1 cellular context compared by ENCODE assay signal in the genomic region with DNA sequence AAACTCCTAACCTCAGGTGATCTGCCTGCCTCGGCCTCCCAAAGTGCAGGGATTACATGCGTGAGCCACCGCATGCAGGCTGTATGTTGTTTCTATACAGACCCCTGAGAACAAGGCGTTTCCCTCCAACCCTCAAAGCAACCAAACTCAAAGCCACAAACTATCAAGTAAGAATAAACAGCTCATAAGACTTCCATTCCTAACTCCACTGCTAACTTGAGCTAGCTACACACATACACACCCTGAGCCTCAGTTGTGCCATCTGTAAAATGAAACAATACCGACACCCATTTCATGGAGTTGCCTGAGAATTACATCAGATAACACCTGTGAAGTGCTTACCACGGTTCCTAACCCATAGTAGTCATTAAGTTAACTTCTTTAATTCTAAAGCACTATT.
TF ChIP-seq lines count a peak whose summit lies in the region.

No MANE protein-coding gene starts in this region.

TF ChIP-seq in GM23338, 12 proteins besides CTCF, POLR2A, EP300 and RAD21 (continued from another document):
- TF ChIP-seq, protein P1, sequence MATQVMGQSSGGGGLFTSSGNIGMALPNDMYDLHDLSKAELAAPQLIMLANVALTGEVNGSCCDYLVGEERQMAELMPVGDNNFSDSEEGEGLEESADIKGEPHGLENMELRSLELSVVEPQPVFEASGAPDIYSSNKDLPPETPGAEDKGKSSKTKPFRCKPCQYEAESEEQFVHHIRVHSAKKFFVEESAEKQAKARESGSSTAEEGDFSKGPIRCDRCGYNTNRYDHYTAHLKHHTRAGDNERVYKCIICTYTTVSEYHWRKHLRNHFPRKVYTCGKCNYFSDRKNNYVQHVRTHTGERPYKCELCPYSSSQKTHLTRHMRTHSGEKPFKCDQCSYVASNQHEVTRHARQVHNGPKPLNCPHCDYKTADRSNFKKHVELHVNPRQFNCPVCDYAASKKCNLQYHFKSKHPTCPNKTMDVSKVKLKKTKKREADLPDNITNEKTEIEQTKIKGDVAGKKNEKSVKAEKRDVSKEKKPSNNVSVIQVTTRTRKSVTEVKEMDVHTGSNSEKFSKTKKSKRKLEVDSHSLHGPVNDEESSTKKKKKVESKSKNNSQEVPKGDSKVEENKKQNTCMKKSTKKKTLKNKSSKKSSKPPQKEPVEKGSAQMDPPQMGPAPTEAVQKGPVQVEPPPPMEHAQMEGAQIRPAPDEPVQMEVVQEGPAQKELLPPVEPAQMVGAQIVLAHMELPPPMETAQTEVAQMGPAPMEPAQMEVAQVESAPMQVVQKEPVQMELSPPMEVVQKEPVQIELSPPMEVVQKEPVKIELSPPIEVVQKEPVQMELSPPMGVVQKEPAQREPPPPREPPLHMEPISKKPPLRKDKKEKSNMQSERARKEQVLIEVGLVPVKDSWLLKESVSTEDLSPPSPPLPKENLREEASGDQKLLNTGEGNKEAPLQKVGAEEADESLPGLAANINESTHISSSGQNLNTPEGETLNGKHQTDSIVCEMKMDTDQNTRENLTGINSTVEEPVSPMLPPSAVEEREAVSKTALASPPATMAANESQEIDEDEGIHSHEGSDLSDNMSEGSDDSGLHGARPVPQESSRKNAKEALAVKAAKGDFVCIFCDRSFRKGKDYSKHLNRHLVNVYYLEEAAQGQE (IDR thresholded peaks at IDR 0.05; ENCODE audit: unreplicated experiment), result no peak
- TF ChIP-seq EZH2phosphoT487 (IDR thresholded peaks at IDR 0.05; ENCODE audit: unreplicated experiment) (no peak), JUNB (IDR thresholded peaks at IDR 0.05; ENCODE audit: unreplicated experiment) (no peak), EZH2 (IDR thresholded peaks at IDR 0.05; ENCODE audit: low read depth, unreplicated experiment) (no peak), ZNF114 (CRISPR knock-in tag; IDR thresholded peaks at IDR 0.05) (no peak)
- TF ChIP-seq, protein P2, sequence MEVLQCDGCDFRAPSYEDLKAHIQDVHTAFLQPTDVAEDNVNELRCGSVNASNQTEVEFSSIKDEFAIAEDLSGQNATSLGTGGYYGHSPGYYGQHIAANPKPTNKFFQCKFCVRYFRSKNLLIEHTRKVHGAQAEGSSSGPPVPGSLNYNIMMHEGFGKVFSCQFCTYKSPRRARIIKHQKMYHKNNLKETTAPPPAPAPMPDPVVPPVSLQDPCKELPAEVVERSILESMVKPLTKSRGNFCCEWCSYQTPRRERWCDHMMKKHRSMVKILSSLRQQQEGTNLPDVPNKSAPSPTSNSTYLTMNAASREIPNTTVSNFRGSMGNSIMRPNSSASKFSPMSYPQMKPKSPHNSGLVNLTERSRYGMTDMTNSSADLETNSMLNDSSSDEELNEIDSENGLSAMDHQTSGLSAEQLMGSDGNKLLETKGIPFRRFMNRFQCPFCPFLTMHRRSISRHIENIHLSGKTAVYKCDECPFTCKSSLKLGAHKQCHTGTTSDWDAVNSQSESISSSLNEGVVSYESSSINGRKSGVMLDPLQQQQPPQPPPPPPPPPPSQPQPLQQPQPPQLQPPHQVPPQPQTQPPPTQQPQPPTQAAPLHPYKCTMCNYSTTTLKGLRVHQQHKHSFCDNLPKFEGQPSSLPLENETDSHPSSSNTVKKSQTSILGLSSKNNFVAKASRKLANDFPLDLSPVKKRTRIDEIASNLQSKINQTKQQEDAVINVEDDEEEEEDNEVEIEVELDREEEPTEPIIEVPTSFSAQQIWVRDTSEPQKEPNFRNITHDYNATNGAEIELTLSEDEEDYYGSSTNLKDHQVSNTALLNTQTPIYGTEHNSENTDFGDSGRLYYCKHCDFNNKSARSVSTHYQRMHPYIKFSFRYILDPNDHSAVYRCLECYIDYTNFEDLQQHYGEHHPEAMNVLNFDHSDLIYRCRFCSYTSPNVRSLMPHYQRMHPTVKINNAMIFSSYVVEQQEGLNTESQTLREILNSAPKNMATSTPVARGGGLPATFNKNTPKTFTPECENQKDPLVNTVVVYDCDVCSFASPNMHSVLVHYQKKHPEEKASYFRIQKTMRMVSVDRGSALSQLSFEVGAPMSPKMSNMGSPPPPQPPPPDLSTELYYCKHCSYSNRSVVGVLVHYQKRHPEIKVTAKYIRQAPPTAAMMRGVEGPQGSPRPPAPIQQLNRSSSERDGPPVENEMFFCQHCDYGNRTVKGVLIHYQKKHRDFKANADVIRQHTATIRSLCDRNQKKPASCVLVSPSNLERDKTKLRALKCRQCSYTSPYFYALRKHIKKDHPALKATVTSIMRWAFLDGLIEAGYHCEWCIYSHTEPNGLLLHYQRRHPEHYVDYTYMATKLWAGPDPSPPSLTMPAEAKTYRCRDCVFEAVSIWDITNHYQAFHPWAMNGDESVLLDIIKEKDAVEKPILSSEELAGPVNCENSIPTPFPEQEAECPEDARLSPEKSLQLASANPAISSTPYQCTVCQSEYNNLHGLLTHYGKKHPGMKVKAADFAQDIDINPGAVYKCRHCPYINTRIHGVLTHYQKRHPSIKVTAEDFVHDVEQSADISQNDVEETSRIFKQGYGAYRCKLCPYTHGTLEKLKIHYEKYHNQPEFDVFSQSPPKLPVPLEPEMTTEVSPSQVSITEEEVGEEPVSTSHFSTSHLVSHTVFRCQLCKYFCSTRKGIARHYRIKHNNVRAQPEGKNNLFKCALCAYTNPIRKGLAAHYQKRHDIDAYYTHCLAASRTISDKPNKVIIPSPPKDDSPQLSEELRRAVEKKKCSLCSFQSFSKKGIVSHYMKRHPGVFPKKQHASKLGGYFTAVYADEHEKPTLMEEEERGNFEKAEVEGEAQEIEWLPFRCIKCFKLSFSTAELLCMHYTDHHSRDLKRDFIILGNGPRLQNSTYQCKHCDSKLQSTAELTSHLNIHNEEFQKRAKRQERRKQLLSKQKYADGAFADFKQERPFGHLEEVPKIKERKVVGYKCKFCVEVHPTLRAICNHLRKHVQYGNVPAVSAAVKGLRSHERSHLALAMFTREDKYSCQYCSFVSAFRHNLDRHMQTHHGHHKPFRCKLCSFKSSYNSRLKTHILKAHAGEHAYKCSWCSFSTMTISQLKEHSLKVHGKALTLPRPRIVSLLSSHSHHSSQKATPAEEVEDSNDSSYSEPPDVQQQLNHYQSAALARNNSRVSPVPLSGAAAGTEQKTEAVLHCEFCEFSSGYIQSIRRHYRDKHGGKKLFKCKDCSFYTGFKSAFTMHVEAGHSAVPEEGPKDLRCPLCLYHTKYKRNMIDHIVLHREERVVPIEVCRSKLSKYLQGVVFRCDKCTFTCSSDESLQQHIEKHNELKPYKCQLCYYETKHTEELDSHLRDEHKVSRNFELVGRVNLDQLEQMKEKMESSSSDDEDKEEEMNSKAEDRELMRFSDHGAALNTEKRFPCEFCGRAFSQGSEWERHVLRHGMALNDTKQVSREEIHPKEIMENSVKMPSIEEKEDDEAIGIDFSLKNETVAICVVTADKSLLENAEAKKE (CRISPR knock-in tag; IDR thresholded peaks at IDR 0.05), result no peak
